In genomic region chr12:57238854-57239554, GRCh38 we compare ENCODE assay signal across 8 cellular contexts. TPM values are rescaled to one million over a fixed set of nuclear protein-coding genes. Genes with fewer than 3 reads are reported as not detected.
DNase-seq lines count a peak whose midpoint lies in the region; ATAC-seq and TF ChIP-seq lines count a peak whose summit lies in the region.

No MANE protein-coding gene starts in this region.

- H3K79me2 ChIP-seq in HCT116 (ENCODE audit: insufficient read depth, low read length) (no peaks in the 10 kb centered on the region), SU-DHL-6 (ENCODE audit: insufficient read depth, low read length) (no peaks in the 10 kb centered on the region)

- H3K9me2 ChIP-seq in HCT116 (ENCODE audit: insufficient read depth) (no peaks in the 10 kb centered on the region), SU-DHL-6 (replicated peaks; ENCODE audit: insufficient read depth, low read length) (no peaks in the 10 kb centered on the region)

- no TSS peak for BruUV-seq in HCT116 (replicated peaks; lab: Mats Ljungman, UMichigan)

- H3K4me2 ChIP-seq in HCT116 (ENCODE audit: low read length): peak overlapping the region; percentile 77
- H3K4me2 ChIP-seq in SU-DHL-6 (ENCODE audit: low read depth, low read length, poor library complexity, severe bottlenecking): peak overlapping the region; percentile 88

- peaks cover 4% of the 10 kb centered on the region; the same call in 1 of the 2 replicates for H3K27me3 ChIP-seq in HCT116 (ENCODE audit: insufficient read depth, low read length)
- no peaks in the 10 kb centered on the region for H3K27me3 ChIP-seq in SU-DHL-6 (ENCODE audit: low read length)
- H3K27me3 ChIP-seq in psoas muscle (ENCODE audit: insufficient read depth in 3 of 3, low read length in 2 of 3): peaks cover 0 to 23% (median 0%) of the 10 kb centered on the region in 3 donors

- TF ChIP-seq CTCF in GM10266 (IDR thresholded peaks at IDR 0.05; ENCODE audit: control insufficient read depth, insufficient read depth, low read depth, missing control alignments) (peak; percentile 100), HCT116 (IDR thresholded peaks at IDR 0.05 in 2 of 3, conservative IDR thresholded peaks at IDR 0.05 in 1 of 3; ENCODE audit: borderline replicate concordance in 1 of 3, insufficient read depth in 1 of 3, low read depth in 2 of 3, low read length in 2 of 3) (peak in 2 of 3 experiments; percentile 100; a peak in 4 of 6 replicates), SU-DHL-6 (IDR thresholded peaks at IDR 0.05; ENCODE audit: insufficient read depth, low read length, poor library complexity, severe bottlenecking) (peak; percentile 99), psoas muscle (IDR thresholded peaks at IDR 0.05) (peak; percentile 100)

- POLR2A ChIA-PET in HCT116 (lab: Charles Lee): interaction anchor here (3.5 kb wide), 1 partner anchor 9 kb away, joined by 16 read pairs; the partner anchor contains the start of gene SHMT2

- TF ChIP-seq POLR2A in HCT116 (IDR thresholded peaks at IDR 0.05; ENCODE audit: borderline replicate concordance, extremely low read depth, insufficient read depth, insufficient read length): no peak

- H3K9ac ChIP-seq in HCT116 (ENCODE audit: low read length) (no peak overlapping the region), SU-DHL-6 (ENCODE audit: low read length) (peak overlapping the region; percentile 92)

- H3K9me3 ChIP-seq in HCT116 (ENCODE audit: control insufficient read depth in 1 of 2, insufficient read depth in 1 of 2, low read depth in 1 of 2, low read length in 2 of 2) (no peaks in the 10 kb centered on the region), SU-DHL-6 (ENCODE audit: insufficient read depth, low read length) (no peaks in the 10 kb centered on the region), psoas muscle (no peaks in the 10 kb centered on the region)

- H3K27ac ChIP-seq in HCT116 (ENCODE audit: low read depth, low read length) (no peak overlapping the region), SU-DHL-6 (ENCODE audit: low read depth, low read length) (peak overlapping the region; percentile 88), psoas muscle (peak overlapping the region; percentile 61), urinary bladder (ENCODE audit: low read depth) (no peak overlapping the region)

- H3F3A ChIP-seq in SU-DHL-6 (ENCODE audit: insufficient read depth): peaks cover 40% of the 10 kb centered on the region

- RAD21 ChIA-PET in HCT116 (lab: Charles Lee; ENCODE audit: low non-redundant PET in 1 of 2, low total read pairs in 2 of 2, uncharacterized antibody in 2 of 2, unreplicated experiment in 2 of 2): interaction anchor here in 1 of 2 experiments (0.8 kb wide), 1 partner anchor 26 kb away, joined by 4 read pairs; no protein-coding TSS in a partner anchor

- H3K27me3 Mint-ChIP-seq in activated naive CD8-positive, alpha-beta T cell treated with anti-CD3 and anti-CD28 coated beads, Interleukin-2, amount 50 U/mL, for 24 hours: peaks cover 51% of the 10 kb centered on the region

- H4K20me1 ChIP-seq in HCT116 (ENCODE audit: insufficient read depth): no peaks in the 10 kb centered on the region
- H4K20me1 ChIP-seq in SU-DHL-6 (ENCODE audit: low read depth, low read length): no peaks in the 10 kb centered on the region

- TF ChIP-seq RAD21 in HCT116 (IDR thresholded peaks at IDR 0.05; ENCODE audit: low read depth): no peak

- CTCF ChIA-PET in HCT116 (lab: Charles Lee): interaction anchor here (0.6 to 3.3 kb wide), 7 partner anchors 9 to 216 kb away, joined by 3 to 38 read pairs (median 5); partner anchors contain the start of genes INHBE, NEMP1 and SHMT2

- H3K36me3 Mint-ChIP-seq in activated naive CD8-positive, alpha-beta T cell treated with anti-CD3 and anti-CD28 coated beads, Interleukin-2, amount 50 U/mL, for 24 hours (ENCODE audit: low read depth): peaks cover 8% of the 10 kb centered on the region

- intact Hi-C loops in HCT116 (cut with micrococcal nuclease): loop anchor here (1.0 kb wide), 1 partner anchor 26 kb away; no protein-coding TSS in a partner anchor
- intact Hi-C loops in left cardiac atrium (cut with DNase I): loop anchor here in 1 of 2 donors (1.0 kb wide), 1 partner anchor 25 kb away; no protein-coding TSS in a partner anchor
- intact Hi-C loops in psoas muscle (cut with DNase I): loop anchor here in 1 of 2 donors (1.0 kb wide), 1 partner anchor 25 kb away; no protein-coding TSS in a partner anchor

- H2AFZ ChIP-seq in HCT116 (ENCODE audit: low read depth, low read length, poor library complexity, severe bottlenecking): no peak overlapping the region
- H2AFZ ChIP-seq in SU-DHL-6 (ENCODE audit: low read depth, low read length, severe bottlenecking): peak overlapping the region; percentile 45

- H3K4me1 ChIP-seq in HCT116 (ENCODE audit: control insufficient read depth in 1 of 2, insufficient read depth in 2 of 2, low read length in 2 of 2) (peaks cover 23 to 42% of the 10 kb centered on the region in 2 experiments), psoas muscle (peaks cover 48% of the 10 kb centered on the region), urinary bladder (ENCODE audit: insufficient read depth) (no peaks in the 10 kb centered on the region)

- H3K36me3 ChIP-seq in HCT116 (ENCODE audit: control insufficient read depth in 1 of 2, insufficient read depth in 2 of 2, low read length in 2 of 2) (peaks cover 2 to 3% of the 10 kb centered on the region in 2 experiments; a peak in 2 of 4 replicates), SU-DHL-6 (ENCODE audit: low read length) (no peaks in the 10 kb centered on the region), psoas muscle (ENCODE audit: insufficient read depth in 1 of 2, low read depth in 1 of 2) (peaks cover 0 to 20% of the 10 kb centered on the region in 2 donors), urinary bladder (ENCODE audit: insufficient read depth) (no peaks in the 10 kb centered on the region)

- H3K27ac Mint-ChIP-seq in activated naive CD8-positive, alpha-beta T cell treated with anti-CD3 and anti-CD28 coated beads, Interleukin-2, amount 50 U/mL, for 24 hours: peak overlapping the region; percentile 72

- H3K9me3 Mint-ChIP-seq in activated naive CD8-positive, alpha-beta T cell treated with anti-CD3 and anti-CD28 coated beads, Interleukin-2, amount 50 U/mL, for 24 hours: no peaks in the 10 kb centered on the region

- 2 to 3% (median 2%) methylated on average over 37 to 47 of the region's 47 CpGs for WGBS in psoas muscle, 3 donors
- WGBS in urinary bladder: 2% methylated on average over 47 of the region's 47 CpGs

- DNase-seq in GM10266 (ENCODE audit: extremely low spot score) (peak; percentile 93), HCT116 (ENCODE audit: low read depth, low spot score) (peak; percentile 58), NCI-H1048 (lab: John Stamatoyannopoulos, UW) (peak; percentile 63), left cardiac atrium (peak; percentile 88), psoas muscle (peak; percentile 91 to 95)
- DNase-seq in activated naive CD8-positive, alpha-beta T cell treated with anti-CD3 and anti-CD28 coated beads, Interleukin-2, amount 50 U/mL, for 24 hours: peak; percentile 93

- peak overlapping the region; percentile 47 to 55 for H3K4me3 ChIP-seq in HCT116 (replicated peaks in 1 of 2; ENCODE audit: low read depth in 1 of 2, low read length in 2 of 2)
- H3K4me3 ChIP-seq in SU-DHL-6 (ENCODE audit: insufficient read depth, low read length, poor library complexity, severe bottlenecking): peak overlapping the region; percentile 70
- H3K4me3 ChIP-seq in psoas muscle: peak overlapping the region; percentile 65
- peak overlapping the region; percentile 15 for H3K4me3 ChIP-seq in urinary bladder (ENCODE audit: low read depth, low read length)

- peaks cover 67% of the 10 kb centered on the region for H3K4me1 Mint-ChIP-seq in activated naive CD8-positive, alpha-beta T cell treated with anti-CD3 and anti-CD28 coated beads, Interleukin-2, amount 50 U/mL, for 24 hours

- peak overlapping the region; percentile 84 for H3K4me3 Mint-ChIP-seq in activated naive CD8-positive, alpha-beta T cell treated with anti-CD3 and anti-CD28 coated beads, Interleukin-2, amount 50 U/mL, for 24 hours

- ATAC-seq in HCT116: peak; percentile 70
- ATAC-seq in activated naive CD8-positive, alpha-beta T cell treated with anti-CD3 and anti-CD28 coated beads, Interleukin-2, amount 50 U/mL, for 24 hours: peak; percentile 55
- ATAC-seq in left cardiac atrium: peak; percentile 63 to 76
- ATAC-seq in psoas muscle: peak; percentile 67 to 73 (median 72)

TF ChIP-seq in HCT116, 20 proteins besides CTCF, POLR2A, EP300 and RAD21 (continues in another document):
- TF ChIP-seq YY1 (IDR thresholded peaks at IDR 0.05; ENCODE audit: extremely low read depth, insufficient replicate concordance, low read depth, low read length) (no peak), POLR2AphosphoS5 (IDR thresholded peaks at IDR 0.05; ENCODE audit: low read depth, low read length) (peak; percentile 67), SRF (IDR thresholded peaks at IDR 0.05; ENCODE audit: low read depth) (no peak), SIN3A (IDR thresholded peaks at IDR 0.05; ENCODE audit: low read depth) (no peak), ZNF274 (IDR thresholded peaks at IDR 0.05; ENCODE audit: low read depth, low read length) (no peak), ATF3 (IDR thresholded peaks at IDR 0.05) (no peak), CBX3 (IDR thresholded peaks at IDR 0.05; ENCODE audit: low read depth) (no peak)

RNA-seq across cellular contexts. Expression of gene SHMT2, which starts 9.5 kb away (rescaled TPM):
- 280 TPM for total RNA-seq in HCT116 (2021; ENCODE audit: unreplicated experiment)
- polyA plus RNA-seq in HCT116 (2012): 319 and 327 TPM in 2 replicates
- 10 to 100 TPM; 31.1 to 39.6 TPM for total RNA-seq in left cardiac atrium
- total RNA-seq in psoas muscle: 10 to 100 TPM; 39.2 to 59.2 (median 47.3) TPM
- polyA plus RNA-seq in psoas muscle: 10 to 100 TPM; 36.6 to 66.8 (median 62.7) TPM
- total RNA-seq in urinary bladder: 62.8 TPM
- polyA plus RNA-seq in urinary bladder: 69.8 TPM

RNA-seq across cellular contexts. Expression of gene STAC3, which starts 12.0 kb away (rescaled TPM):
- total RNA-seq in HCT116 (2021; ENCODE audit: unreplicated experiment): 2.5 TPM
- 1.3 and 2.4 TPM in 2 replicates for polyA plus RNA-seq in HCT116 (2012)
- 1 to 10 TPM; 1.2 to 2.7 TPM for total RNA-seq in left cardiac atrium
- total RNA-seq in psoas muscle: 1,000 to 10,000 TPM in 2 of 4 donors, 100 to 1,000 TPM in 2; 576 to 1,676 (median 997) TPM
- 1,000 to 10,000 TPM in 1 of 3 donors, 100 to 1,000 TPM in 1, 10 to 100 TPM in 1; 98.2 to 1,376 (median 738) TPM for polyA plus RNA-seq in psoas muscle
- total RNA-seq in urinary bladder: 13.5 TPM
- 1.1 TPM for polyA plus RNA-seq in urinary bladder

RNA-seq across cellular contexts. Expression of gene NXPH4, which starts 22.4 kb away (rescaled TPM):
- total RNA-seq in HCT116 (2021; ENCODE audit: unreplicated experiment) (20.0 TPM), left cardiac atrium (1 to 10 TPM in 1 of 2 donors, under 1 TPM in 1; 0.50 to 2.1 TPM), psoas muscle (under 1 TPM in 3 of 4 donors, not detected in 1; 0.24 to 0.58 (median 0.42) TPM), urinary bladder (0.79 TPM)
- polyA plus RNA-seq in HCT116 (2012): 13.6 and 16.2 TPM in 2 replicates
- polyA plus RNA-seq in psoas muscle (under 1 TPM in 2 of 3 donors, not detected in 1; 0.01 to 0.20 TPM), urinary bladder (0.28 TPM)

Comparison
In these comparisons a context has a peak if more than half of its experiments do, and no peak if none do; other contexts are left out.
1. H3K27ac ChIP-seq: peak in SU-DHL-6 (single experiment) and psoas muscle (single experiment); none in HCT116 (single experiment) and urinary bladder (single experiment).
2. H3K4me3 ChIP-seq: peak in every context shown above with its lines; median percentile 70 in SU-DHL-6; 65 in psoas muscle; 51 in HCT116; 15 in urinary bladder.
3. RNA of gene STAC3, which starts 12.0 kb away (total RNA-seq): 576 to 1,676 TPM in psoas muscle; 13.5 TPM in urinary bladder (single experiment), 1.2 to 2.7 TPM in left cardiac atrium and 2.5 TPM in HCT116 (single experiment); every median in the first group is over 10 times any median in the second.
4. Peak in every context shown above with its lines, with median percentiles within 50 percentile points of each other: DNase-seq, CTCF ChIP-seq and ATAC-seq.